In the genomic region with DNA sequence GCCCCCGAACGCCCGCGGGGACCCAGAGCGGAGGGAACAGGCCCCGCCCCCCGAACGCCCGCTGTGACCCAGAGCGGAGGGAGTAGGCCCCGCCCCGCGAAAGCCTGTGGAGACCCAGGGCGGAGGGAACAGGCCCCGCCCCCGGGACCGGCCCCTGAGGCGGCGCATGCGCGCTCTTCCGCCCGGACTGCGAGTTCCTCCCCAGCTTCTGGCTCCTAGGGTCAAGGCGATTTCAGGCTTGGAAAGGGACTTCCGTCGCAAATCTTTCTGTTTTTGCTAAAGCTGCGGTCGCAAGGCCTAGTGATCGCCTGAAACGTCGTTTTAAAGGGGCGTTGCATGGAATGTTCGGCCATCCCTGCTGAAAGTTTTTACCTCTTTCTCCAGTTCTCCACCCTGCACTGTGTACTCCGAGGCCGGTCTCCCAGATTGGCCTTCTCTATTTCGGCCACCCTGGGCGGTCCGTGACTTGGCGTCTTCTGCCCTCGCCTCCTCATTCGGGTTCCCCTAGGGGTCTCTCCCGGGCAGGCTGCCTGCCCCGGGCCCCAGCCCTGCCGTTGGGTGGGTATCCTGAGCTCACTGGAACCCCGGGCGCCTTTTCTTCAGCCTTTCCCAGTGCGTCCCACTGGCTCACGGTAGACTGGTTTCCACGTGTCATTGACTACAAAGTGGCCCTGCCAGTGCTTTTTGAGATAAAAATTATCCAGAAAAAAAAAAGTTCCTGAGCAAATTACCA, we compare ENCODE assay signal across 1 cellular context.
TF ChIP-seq lines count a peak whose summit lies in the region.

No MANE protein-coding gene starts in this region.

TF ChIP-seq in K562, 482 proteins besides CTCF, POLR2A, EP300 and RAD21 (continued from another document and continues in another):
- TF ChIP-seq ZNF318 (IDR thresholded peaks at IDR 0.05; ENCODE audit: borderline replicate concordance in 1 of 2, low read depth in 1 of 2): no peak
- TF ChIP-seq HDAC2 (IDR thresholded peaks at IDR 0.05): peak; percentile 61; the same call in 1 of the 2 replicates
- no peak for TF ChIP-seq RBM39 (optimal IDR thresholded peaks at IDR 0.05; ENCODE audit: low read depth, low read length)
- no peak for TF ChIP-seq ZNF518B (CRISPR knock-in tag; IDR thresholded peaks at IDR 0.05)
- TF ChIP-seq ZC3H4 (CRISPR knock-in tag; IDR thresholded peaks at IDR 0.05; ENCODE audit: borderline replicate concordance): no peak
- TF ChIP-seq TBL1XR1 (IDR thresholded peaks at IDR 0.05; ENCODE audit: low read length in 2 of 2): peak in 1 of 2 experiments; percentile 37; a peak in 1 of 4 replicates
- TF ChIP-seq RNF2 (IDR thresholded peaks at IDR 0.05): no peak
- no peak for TF ChIP-seq ZNF699 (CRISPR knock-in tag; IDR thresholded peaks at IDR 0.05; ENCODE audit: insufficient replicate concordance)
- no peak for TF ChIP-seq FOXJ2 (tag; IDR thresholded peaks at IDR 0.05)
- TF ChIP-seq TCF3 (CRISPR knock-in tag; IDR thresholded peaks at IDR 0.05): no peak
- no peak; the same call in 1 of the 2 replicates for TF ChIP-seq STAT6 (CRISPR knock-in tag; IDR thresholded peaks at IDR 0.05)
- peak in 1 of 2 experiments; percentile 47; a peak in 1 of 4 replicates for TF ChIP-seq TEAD1 (CRISPR knock-in tag; IDR thresholded peaks at IDR 0.05)
- TF ChIP-seq, protein P1, sequence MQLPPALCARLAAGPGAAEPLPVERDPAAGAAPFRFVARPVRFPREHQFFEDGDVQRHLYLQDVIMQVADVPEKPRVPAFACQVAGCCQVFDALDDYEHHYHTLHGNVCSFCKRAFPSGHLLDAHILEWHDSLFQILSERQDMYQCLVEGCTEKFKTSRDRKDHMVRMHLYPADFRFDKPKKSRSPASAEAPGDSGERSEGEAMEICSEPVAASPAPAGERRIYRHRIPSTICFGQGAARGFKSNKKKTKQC (CRISPR knock-in tag; IDR thresholded peaks at IDR 0.05): no peak
- TF ChIP-seq ZNF217 (CRISPR knock-in tag; IDR thresholded peaks at IDR 0.05): no peak
- TF ChIP-seq KAT2B (IDR thresholded peaks at IDR 0.05; ENCODE audit: low read depth, low read length): no peak
- peak; percentile 66; the same call in 1 of the 2 replicates for TF ChIP-seq POLR2AphosphoS2 (IDR thresholded peaks at IDR 0.05; ENCODE audit: low read length)
- no peak for TF ChIP-seq E2F8 (IDR thresholded peaks at IDR 0.05; ENCODE audit: low read depth, partially characterized antibody)
- TF ChIP-seq TFE3 (CRISPR knock-in tag; IDR thresholded peaks at IDR 0.05): no peak
- no peak for TF ChIP-seq DNMT1 (IDR thresholded peaks at IDR 0.05)
- TF ChIP-seq ZNF23 (CRISPR knock-in tag; IDR thresholded peaks at IDR 0.05): no peak
- TF ChIP-seq, protein P2, sequence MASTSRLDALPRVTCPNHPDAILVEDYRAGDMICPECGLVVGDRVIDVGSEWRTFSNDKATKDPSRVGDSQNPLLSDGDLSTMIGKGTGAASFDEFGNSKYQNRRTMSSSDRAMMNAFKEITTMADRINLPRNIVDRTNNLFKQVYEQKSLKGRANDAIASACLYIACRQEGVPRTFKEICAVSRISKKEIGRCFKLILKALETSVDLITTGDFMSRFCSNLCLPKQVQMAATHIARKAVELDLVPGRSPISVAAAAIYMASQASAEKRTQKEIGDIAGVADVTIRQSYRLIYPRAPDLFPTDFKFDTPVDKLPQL (IDR thresholded peaks at IDR 0.05; ENCODE audit: extremely low read depth, insufficient read length): peak; percentile 57
- TF ChIP-seq HEY1 (CRISPR knock-in tag; IDR thresholded peaks at IDR 0.05; ENCODE audit: borderline replicate concordance): no peak
- no peak for TF ChIP-seq HSF4 (CRISPR knock-in tag; IDR thresholded peaks at IDR 0.05; ENCODE audit: borderline replicate concordance)
- TF ChIP-seq LARP7 (IDR thresholded peaks at IDR 0.05): no peak
- no peak for TF ChIP-seq ZFP1 (CRISPR knock-in tag; IDR thresholded peaks at IDR 0.05)
- TF ChIP-seq USF2 (CRISPR knock-in tag; IDR thresholded peaks at IDR 0.05): no peak
- TF ChIP-seq, protein P3, sequence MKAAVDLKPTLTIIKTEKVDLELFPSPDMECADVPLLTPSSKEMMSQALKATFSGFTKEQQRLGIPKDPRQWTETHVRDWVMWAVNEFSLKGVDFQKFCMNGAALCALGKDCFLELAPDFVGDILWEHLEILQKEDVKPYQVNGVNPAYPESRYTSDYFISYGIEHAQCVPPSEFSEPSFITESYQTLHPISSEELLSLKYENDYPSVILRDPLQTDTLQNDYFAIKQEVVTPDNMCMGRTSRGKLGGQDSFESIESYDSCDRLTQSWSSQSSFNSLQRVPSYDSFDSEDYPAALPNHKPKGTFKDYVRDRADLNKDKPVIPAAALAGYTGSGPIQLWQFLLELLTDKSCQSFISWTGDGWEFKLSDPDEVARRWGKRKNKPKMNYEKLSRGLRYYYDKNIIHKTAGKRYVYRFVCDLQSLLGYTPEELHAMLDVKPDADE (conservative IDR thresholded peaks at IDR 0.05; ENCODE audit: control insufficient read depth, low read depth, low read length): 0 out of 2 replicates have a peak, but pooled peaks have one; percentile 35
- TF ChIP-seq IRF2 (CRISPR knock-in tag; IDR thresholded peaks at IDR 0.05): no peak
- no peak for TF ChIP-seq SRSF3 (IDR thresholded peaks at IDR 0.05; ENCODE audit: insufficient read depth, low read length)
